ENCODE assay signal across 1 cellular context in the genomic region with DNA sequence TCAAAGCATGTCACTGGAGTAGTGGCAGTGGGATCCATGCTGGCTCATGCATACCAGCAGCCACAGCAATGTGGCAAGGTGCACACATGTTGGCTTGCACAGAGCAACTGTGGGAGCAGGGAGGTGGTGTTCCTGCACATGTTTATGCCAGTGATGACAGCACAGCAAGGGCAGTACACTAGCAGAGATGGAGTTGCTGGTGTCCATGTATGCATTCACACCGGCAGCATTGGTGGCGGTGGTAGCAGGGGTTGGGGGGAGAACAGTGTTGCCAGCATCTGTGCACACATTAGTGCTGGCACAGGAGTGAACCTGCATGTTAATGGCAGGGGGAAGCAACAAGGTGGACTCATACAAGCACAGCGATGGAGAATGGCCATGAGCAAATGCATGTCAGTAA.
TF ChIP-seq lines count a peak whose summit lies in the region.

No MANE protein-coding gene starts in this region.

TF ChIP-seq in H1, 55 proteins besides CTCF, POLR2A, EP300 and RAD21:
- no peak for TF ChIP-seq ASH2L (IDR thresholded peaks at IDR 0.05; ENCODE audit: low read length)
- TF ChIP-seq JUND (IDR thresholded peaks at IDR 0.05; ENCODE audit: low read length) = no peak
- TF ChIP-seq NANOG (IDR thresholded peaks at IDR 0.05; ENCODE audit: insufficient read depth, low read depth, low read length, poor library complexity, severe bottlenecking) = no peak
- TF ChIP-seq BACH1 (IDR thresholded peaks at IDR 0.05; ENCODE audit: low read length) = no peak
- no peak for TF ChIP-seq CBX5 (IDR thresholded peaks at IDR 0.05; ENCODE audit: low read depth, low read length)
- TF ChIP-seq TBP (IDR thresholded peaks at IDR 0.05; ENCODE audit: low read depth, low read length) = no peak
- TF ChIP-seq TEAD4 (IDR thresholded peaks at IDR 0.05; ENCODE audit: low read depth, low read length) = no peak
- TF ChIP-seq KDM4A (IDR thresholded peaks at IDR 0.05; ENCODE audit: low read depth, low read length, severe bottlenecking) = no peak
- TF ChIP-seq BCL11A (IDR thresholded peaks at IDR 0.05; ENCODE audit: low read depth in 2 of 2, low read length in 2 of 2) = no peak
- TF ChIP-seq SP2 (IDR thresholded peaks at IDR 0.05; ENCODE audit: low read length) = no peak
- TF ChIP-seq, protein P1, sequence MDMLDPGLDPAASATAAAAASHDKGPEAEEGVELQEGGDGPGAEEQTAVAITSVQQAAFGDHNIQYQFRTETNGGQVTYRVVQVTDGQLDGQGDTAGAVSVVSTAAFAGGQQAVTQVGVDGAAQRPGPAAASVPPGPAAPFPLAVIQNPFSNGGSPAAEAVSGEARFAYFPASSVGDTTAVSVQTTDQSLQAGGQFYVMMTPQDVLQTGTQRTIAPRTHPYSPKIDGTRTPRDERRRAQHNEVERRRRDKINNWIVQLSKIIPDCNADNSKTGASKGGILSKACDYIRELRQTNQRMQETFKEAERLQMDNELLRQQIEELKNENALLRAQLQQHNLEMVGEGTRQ (IDR thresholded peaks at IDR 0.05; ENCODE audit: low read length) = no peak
- no peak for TF ChIP-seq PHF8 (conservative IDR thresholded peaks at IDR 0.05; ENCODE audit: low read depth, low read length)
- no peak for TF ChIP-seq FOSL1 (IDR thresholded peaks at IDR 0.05; ENCODE audit: insufficient read depth, low read depth, low read length)
- TF ChIP-seq YY1 (IDR thresholded peaks at IDR 0.05; ENCODE audit: low read depth, low read length) = no peak
- TF ChIP-seq CEBPB (IDR thresholded peaks at IDR 0.05; ENCODE audit: low read depth, low read length) = no peak
- no peak for TF ChIP-seq SUZ12 (IDR thresholded peaks at IDR 0.05; ENCODE audit: low read length)
- TF ChIP-seq CTBP2 (IDR thresholded peaks at IDR 0.05; ENCODE audit: borderline replicate concordance, insufficient read depth, insufficient read length, low read length) = no peak
- no peak for TF ChIP-seq BRCA1 (IDR thresholded peaks at IDR 0.05; ENCODE audit: low read depth, low read length)
